Comparison of ENCODE assay signal across 28 cellular contexts in the genomic region with DNA sequence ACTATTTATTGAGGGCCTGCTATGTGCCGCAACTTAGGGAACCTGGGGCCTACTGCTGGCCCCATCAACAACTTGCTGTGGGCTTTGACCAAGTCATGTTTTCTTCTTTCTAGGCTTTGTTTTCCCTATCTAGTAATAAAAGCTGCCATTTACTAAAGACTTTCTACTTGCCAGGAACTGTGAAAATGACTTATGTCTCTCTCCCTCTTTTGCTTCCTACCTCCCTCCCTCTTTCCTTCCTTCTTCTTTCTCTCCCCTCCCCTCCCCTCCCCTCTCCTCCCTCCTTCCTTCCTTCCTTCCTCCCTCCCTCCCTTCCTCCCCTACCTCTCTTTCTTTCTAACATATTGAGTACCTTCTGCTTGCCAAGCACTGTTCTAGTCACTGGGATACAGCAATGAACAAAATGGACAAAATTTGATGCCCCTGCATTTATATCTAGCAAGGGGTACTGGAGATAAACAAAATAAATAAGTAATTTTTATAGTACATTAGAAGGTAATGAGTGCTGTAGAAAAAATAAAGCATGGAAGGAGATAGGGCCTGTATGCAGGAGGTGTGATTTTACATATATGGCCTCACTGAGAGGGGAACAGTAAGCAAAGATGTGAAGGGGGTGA.
"Had no signal": no experiment of that assay in that cellular context is flagged by ENCODE, and none has a peak within 500 bp of the region (broad histone marks: within the 10 kb centered on the region; RNA-seq: fewer than 3 reads in every experiment).

No MANE protein-coding gene starts in this region.

- H3K9me3 ChIP-seq: colonic mucosa had no signal

- DNase-seq: activated CD4-positive, alpha-beta memory T cell treated with anti-CD3 and anti-CD28 coated beads for 36 hours; activated CD4-positive, alpha-beta T cell treated with anti-CD3 and anti-CD28 coated beads for 36 hours; activated CD4-positive, CD25-positive, alpha-beta regulatory T cell; activated CD4-positive, CD25-positive, alpha-beta regulatory T cell treated with anti-CD3 and anti-CD28 coated beads, Interleukin-2, amount 50 U/mL, for 72 hours; activated CD8-positive, alpha-beta memory T cell treated with anti-CD3 and anti-CD28 coated beads, Interleukin-2, amount 10 ng/mL, durations not matched to agents 7 days and 5 days; activated CD8-positive, alpha-beta memory T cell treated with anti-CD3 and anti-CD28 coated beads, Interleukin-2, amount 50 U/mL, for 4 hours; activated CD8-positive, alpha-beta T cell treated with anti-CD3 and anti-CD28 coated beads, Interleukin-2, amount 10 ng/mL, durations not matched to agents 7 days and 5 days; activated gamma-delta T cell; activated naive CD4-positive, alpha-beta T cell; activated naive CD4-positive, alpha-beta T cell treated with anti-CD3 and anti-CD28 coated beads, Interleukin-2, amount 10 ng/mL, durations not matched to agents 7 days and 5 days; activated naive CD8-positive, alpha-beta T cell treated with anti-CD3 and anti-CD28 coated beads, Interleukin-2, amount 10 ng/mL, durations not matched to agents 7 days and 5 days; activated T-cell treated with anti-CD3 and anti-CD28 coated beads, Interleukin-2, amount 50 U/mL, for 1 hour; activated T-cell treated with anti-CD3 and anti-CD28 coated beads, Interleukin-2, amount 50 U/mL, for 48 hours; central memory CD4-positive, alpha-beta T cell; cerebellar nuclear complex; colonic mucosa; effector CD8-positive, alpha-beta T cell; esophagus squamous epithelium; foreskin melanocyte; T-helper 1 cell; T-helper 2 cell had no signal

- H3K27me3 ChIP-seq: ascending aorta, breast epithelium, cardiac muscle cell, colonic mucosa, esophagus squamous epithelium, gastroesophageal sphincter had no signal

- FAIRE-seq: endometrium, endothelial cell of umbilical vein had no signal

- H3K4me3 ChIP-seq: ascending aorta, breast epithelium, cardiac muscle cell, colonic mucosa, esophagus squamous epithelium, gastroesophageal sphincter had no signal

- H3K4me1 ChIP-seq: ascending aorta, breast epithelium, colonic mucosa, esophagus squamous epithelium had no signal

- H3K36me3 ChIP-seq: ascending aorta, breast epithelium, cardiac muscle cell, colonic mucosa, esophagus squamous epithelium, gastroesophageal sphincter had no signal

- H3K27ac ChIP-seq: ascending aorta, breast epithelium, cardiac muscle cell, colonic mucosa, epithelial cell of prostate, esophagus squamous epithelium, gastroesophageal sphincter had no signal

- ATAC-seq: activated CD8-positive, alpha-beta memory T cell treated with anti-CD3 and anti-CD28 coated beads, Interleukin-2, amount 10 ng/mL, durations not matched to agents 7 days and 5 days; activated CD8-positive, alpha-beta T cell treated with anti-CD3 and anti-CD28 coated beads, Interleukin-2, amount 10 ng/mL, durations not matched to agents 7 days and 5 days; gastroesophageal sphincter had no signal
